In genomic region chr10:79244841-79245504, GRCh38 we compare ENCODE assay signal across 9 cellular contexts.
DNase-seq lines count a peak whose midpoint lies in the region; ATAC-seq and TF ChIP-seq lines count a peak whose summit lies in the region.
"Had no signal": no experiment of that assay in that cellular context is flagged by ENCODE, and none has a peak within 500 bp of the region (broad histone marks: within the 10 kb centered on the region; RNA-seq: fewer than 3 reads in every experiment).

No MANE protein-coding gene starts in this region.

- H3K27me3 Mint-ChIP-seq in progenitor cell of endocrine pancreas: peaks cover 2% of the 10 kb centered on the region

- H3K27ac Mint-ChIP-seq in progenitor cell of endocrine pancreas: peak overlapping the region; percentile 71

- H3K27me3 ChIP-seq in adipocyte (replicated peaks; ENCODE audit: control insufficient read depth, insufficient read depth, low read length): no peaks in the 10 kb centered on the region

- peak; percentile 34 for ATAC-seq in GM18909 (IDR thresholded peaks at IDR 0.05; ENCODE audit: poor library complexity, unreplicated experiment)
- ATAC-seq in HG03432 (IDR thresholded peaks at IDR 0.05; ENCODE audit: unreplicated experiment): peak; percentile 29
- ATAC-seq: HCT116 had no signal

- TF ChIP-seq CTCF in C4-2B (conservative IDR thresholded peaks at IDR 0.05) (no peak), progenitor cell of endocrine pancreas (IDR thresholded peaks at IDR 0.05; ENCODE audit: unreplicated experiment) (no peak)

- no peaks in the 10 kb centered on the region for H3K9me3 Mint-ChIP-seq in progenitor cell of endocrine pancreas (ENCODE audit: low read depth)

- no peaks in the 10 kb centered on the region for H3K36me3 ChIP-seq in adipocyte (ENCODE audit: control insufficient read depth, insufficient read depth, low read length, severe bottlenecking)

- DNase-seq in adipocyte (ENCODE audit: low read depth) (no peak), progenitor cell of endocrine pancreas (ENCODE audit: low spot score, unreplicated experiment) (no peak), OCI-M1 (lab: John Stamatoyannopoulos, UW) (no peak), NCI-H1105 treated with DMSO at 0.1 percent for 48 hours (lab: John Stamatoyannopoulos, UW) (no peak), nucleus accumbens (lab: John Stamatoyannopoulos, UW) (no peak)

- H3K36me3 Mint-ChIP-seq in progenitor cell of endocrine pancreas (ENCODE audit: insufficient read depth): no peaks in the 10 kb centered on the region

- peak overlapping the region; percentile 36; the same call in 1 of the 2 replicates for H3K27ac ChIP-seq in C4-2B

- no peak overlapping the region for H3K4me3 ChIP-seq in adipocyte (ENCODE audit: low read length)

- peaks cover 19% of the 10 kb centered on the region for H3K4me1 Mint-ChIP-seq in progenitor cell of endocrine pancreas (ENCODE audit: low read depth)

- H3K9ac ChIP-seq in adipocyte (ENCODE audit: low read length): peak overlapping the region; percentile 2

- peak overlapping the region; percentile 7 for H3K4me3 Mint-ChIP-seq in progenitor cell of endocrine pancreas (ENCODE audit: low read depth)

- H3K9me3 ChIP-seq in adipocyte (ENCODE audit: control insufficient read depth, low read length): no peaks in the 10 kb centered on the region

- H3K4me1 ChIP-seq in adipocyte (ENCODE audit: control insufficient read depth, insufficient read depth, low read length): peaks cover 53% of the 10 kb centered on the region
